Comparison of ENCODE assay signal across 8 cellular contexts in the genomic region with DNA sequence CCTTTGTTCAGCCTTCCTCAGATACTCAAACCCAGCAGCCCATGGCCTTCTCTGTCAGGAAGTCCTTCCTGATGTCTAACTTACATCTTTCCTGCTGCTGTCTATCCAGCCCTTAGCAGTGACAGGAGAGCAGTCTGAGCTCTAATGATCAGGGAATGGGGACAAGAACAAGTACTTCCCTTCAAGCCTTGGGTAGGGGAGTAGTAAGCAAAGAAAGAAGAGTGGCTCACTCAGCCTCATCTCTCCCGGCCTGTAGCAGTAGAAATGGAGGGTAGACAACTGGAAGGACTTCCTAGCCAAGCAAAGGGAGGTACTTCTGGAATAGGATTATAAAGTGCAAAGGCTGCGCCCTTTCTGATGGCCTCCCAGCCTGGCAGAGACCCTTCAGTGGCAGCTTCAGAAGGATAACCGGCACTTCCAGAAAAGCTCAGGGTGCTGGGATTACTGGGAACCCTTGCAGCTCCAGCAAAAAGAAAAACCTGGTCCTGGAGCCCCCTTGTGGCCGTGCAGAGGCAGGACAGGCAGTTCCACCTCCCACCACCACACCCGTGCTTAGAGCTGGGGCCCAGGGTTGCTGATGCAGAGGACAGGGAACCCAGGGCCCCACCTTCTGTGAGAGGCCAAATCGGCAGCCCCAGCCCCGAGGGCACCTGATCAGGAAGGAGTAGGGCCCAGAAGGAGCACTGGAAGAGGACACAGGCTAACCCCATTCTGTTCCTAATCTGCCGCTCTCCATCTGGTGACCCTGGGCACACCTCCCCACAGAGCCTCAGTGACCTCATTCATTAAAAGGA. TPM values are rescaled to one million over a fixed set of nuclear protein-coding genes. Genes with fewer than 3 reads are reported as not detected.
DNase-seq lines count a peak whose midpoint lies in the region; ATAC-seq and TF ChIP-seq lines count a peak whose summit lies in the region.

No MANE protein-coding gene starts in this region.

- H3K27me3 ChIP-seq in right lobe of liver: peaks cover 0 to 9% of the 10 kb centered on the region in 2 donors

- no peak for TF ChIP-seq POLR2A in right lobe of liver (IDR thresholded peaks at IDR 0.05)

- no peak overlapping the region for H3K27ac ChIP-seq in right lobe of liver

- intact Hi-C loops in right lobe of liver (cut with DNase I): loop anchor here (5.0 to 10.0 kb wide), 2 partner anchors 166 to 194 kb away; partner anchors contain the start of genes HOXC5 (in 1 of the 2) and HOXC8 (in 1 of the 2)

- DNase-seq in DMS 273 (lab: John Stamatoyannopoulos, UW; ENCODE audit: unreplicated experiment) (peak; percentile 81), NCI-H446 (lab: John Stamatoyannopoulos, UW) (peak; percentile 59 to 74), cerebellum (ENCODE audit: low spot score) (peak; percentile 70), right lobe of liver (peak; percentile 64 to 68 (median 68))
- DNase-seq in activated CD4-positive, alpha-beta T cell treated with anti-CD3 and anti-CD28 coated beads for 1 hour: peak; percentile 50
- peak; percentile 39 for DNase-seq in stimulated activated CD8-positive, alpha-beta memory T cell treated with anti-CD3 and anti-CD28 coated beads, Interleukin-12 subunit alpha, Interleukin-12 subunit beta, amount 100 ng/mL, for 4 hours (ENCODE audit: low read depth)

- ATAC-seq in HG02642 (IDR thresholded peaks at IDR 0.05; ENCODE audit: poor library complexity, unreplicated experiment) (peak; percentile 64), right lobe of liver (peak; percentile 88 to 95 (median 94)), HG02763 (IDR thresholded peaks at IDR 0.05; ENCODE audit: unreplicated experiment) (no peak)

- 42% methylated on average over 4 of the region's 8 CpGs for WGBS in right lobe of liver (ENCODE audit: insufficient coverage, low coverage, low lambda C conversion rate, missing lambda C conversion rate)

- TF ChIP-seq CTCF in right lobe of liver (IDR thresholded peaks at IDR 0.05): peak; percentile 86 to 97 (median 94)

- no peaks in the 10 kb centered on the region for H3K4me1 ChIP-seq in right lobe of liver

- H3K36me3 ChIP-seq in right lobe of liver: no peaks in the 10 kb centered on the region

- no peaks in the 10 kb centered on the region for H3K9me3 ChIP-seq in right lobe of liver

- H3K4me3 ChIP-seq in right lobe of liver: no peak overlapping the region

RNA-seq across cellular contexts. Expression of gene SMUG1, which starts 12.4 kb away (rescaled TPM):
- 26.0 TPM for total RNA-seq in cerebellum
- 10 to 100 TPM; 14.1 to 25.5 (median 22.4) TPM for total RNA-seq in right lobe of liver
